8 cellular contexts compared by ENCODE assay signal in the genomic region with DNA sequence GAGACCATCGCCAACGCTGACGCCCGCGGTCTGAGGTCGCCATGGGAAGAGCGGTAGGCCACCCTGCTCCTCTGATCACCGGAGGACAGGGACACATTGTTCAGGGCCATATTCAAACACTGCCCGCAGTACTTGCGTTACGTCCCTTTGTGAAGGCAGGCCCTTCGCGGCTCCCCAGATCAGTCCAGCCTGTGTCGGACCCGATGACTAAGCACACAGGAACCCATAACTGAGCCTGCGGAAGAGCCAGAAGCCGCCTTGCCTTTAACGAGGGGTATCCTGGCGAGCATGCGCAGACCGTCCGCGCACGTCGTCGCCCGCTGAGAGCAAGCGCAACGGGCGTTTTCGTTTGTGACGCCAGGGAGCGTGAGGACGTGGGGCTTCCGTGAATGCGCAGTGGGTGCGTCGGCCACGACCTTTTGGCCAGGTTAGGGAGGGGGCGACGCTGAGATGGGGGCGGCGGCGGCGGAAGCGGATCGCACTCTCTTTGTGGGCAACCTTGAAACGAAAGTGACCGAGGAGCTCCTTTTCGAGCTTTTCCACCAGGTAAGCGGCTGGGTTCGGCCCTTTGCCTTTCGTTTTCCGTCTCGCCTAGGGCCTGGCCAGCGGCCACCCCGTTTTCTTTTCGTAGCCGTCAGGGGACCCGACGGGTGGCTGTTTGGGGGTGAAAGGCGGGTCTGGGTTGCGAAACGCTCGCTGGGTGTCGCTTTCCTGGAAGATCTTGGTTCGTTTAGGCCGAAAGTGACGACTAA. TPM values are rescaled to one million over a fixed set of nuclear protein-coding genes. Genes with fewer than 3 reads are reported as not detected.
A peak's percentile ranks its signal among the peaks of the same experiment; 100 is the strongest.
DNase-seq lines count a peak whose midpoint lies in the region; ATAC-seq, FAIRE-seq and TF ChIP-seq lines count a peak whose summit lies in the region.

A gene with protein sequence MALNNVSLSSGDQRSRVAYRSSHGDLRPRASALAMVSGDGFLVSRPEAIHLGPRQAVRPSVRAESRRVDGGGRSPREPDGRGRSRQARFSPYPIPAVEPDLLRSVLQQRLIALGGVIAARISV (minus strand): TSS at position 290 of the 752 bp plus-strand sequence. CDS start 180 bp downstream, at position 110.
A gene with protein sequence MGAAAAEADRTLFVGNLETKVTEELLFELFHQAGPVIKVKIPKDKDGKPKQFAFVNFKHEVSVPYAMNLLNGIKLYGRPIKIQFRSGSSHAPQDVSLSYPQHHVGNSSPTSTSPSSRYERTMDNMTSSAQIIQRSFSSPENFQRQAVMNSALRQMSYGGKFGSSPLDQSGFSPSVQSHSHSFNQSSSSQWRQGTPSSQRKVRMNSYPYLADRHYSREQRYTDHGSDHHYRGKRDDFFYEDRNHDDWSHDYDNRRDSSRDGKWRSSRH (plus strand): TSS at position 445 of the 752 bp plus-strand sequence. CDS start 6 bp downstream, at position 451.

- TF ChIP-seq CTCF in GM12864 (IDR thresholded peaks at IDR 0.05; ENCODE audit: low read depth, low read length, missing control alignments) (peak; percentile 19), pancreas (IDR thresholded peaks at IDR 0.05) (no peak), tibial artery (IDR thresholded peaks at IDR 0.05) (peak; percentile 4 to 10)

- H3K27me3 ChIP-seq in pancreas = no peaks in the 10 kb centered on the region
- no peaks in the 10 kb centered on the region for H3K27me3 ChIP-seq in tibial artery

- H3K27ac ChIP-seq in pancreas = peak within 1 kb of the TSS; percentile 93 to 98 (median 98)
- peak within 1 kb of the TSS; percentile 98 to 99 for H3K27ac ChIP-seq in tibial artery

- peak; percentile 97 for ATAC-seq in HG02623 (IDR thresholded peaks at IDR 0.05; ENCODE audit: unreplicated experiment)
- ATAC-seq in Right ventricle myocardium superior (ENCODE audit: poor library complexity) = peak; percentile 98
- ATAC-seq in pancreas = peak; percentile 91 to 97 (median 96)

- H3K4me3 ChIP-seq in GM12864 (ENCODE audit: low read depth, low read length) (peak within 1 kb of the TSS; percentile 94), pancreas (peak within 1 kb of the TSS; percentile 60 to 76 (median 62)), tibial artery (peak within 1 kb of the TSS; percentile 83 to 91)

- intact Hi-C loops in Right ventricle myocardium superior (cut with DNase I) (no loop called here), pancreas (cut with DNase I) (no loop called here), tibial artery (cut with DNase I; ENCODE audit: low total_unique reads) (loop anchor here (5.0 kb wide), 1 partner anchor 37 kb away; a partner anchor contains a TSS)

- H3K9me3 ChIP-seq in pancreas (no peaks in the 10 kb centered on the region), tibial artery (no peaks in the 10 kb centered on the region)

- 0% methylated on average over 68 to 69 of the region's 69 CpGs for WGBS in pancreas, 2 donors

- DNase-seq in GM12864 (ENCODE audit: low read depth) = peak; percentile 96
- DNase-seq in NCI-H1105 (lab: John Stamatoyannopoulos, UW) = peak; percentile 97
- peak; percentile 92 for DNase-seq in SKM-1 treated with dmso at 0.1 percent for 144 hours (lab: John Stamatoyannopoulos, UW; ENCODE audit: unreplicated experiment)
- peak; percentile 95 for DNase-seq in activated naive CD8-positive, alpha-beta T cell treated with anti-CD3 and anti-CD28 coated beads, Interleukin-2, amount 50 U/mL, for 16 hours (ENCODE audit: low read depth, low spot score)
- peak; percentile 99 for DNase-seq in Right ventricle myocardium superior
- peak; percentile 97 to 99 (median 98) for DNase-seq in pancreas
- peak; percentile 97 to 99 for DNase-seq in tibial artery

- peak; percentile 75 for FAIRE-seq in pancreas (lab: Jason Lieb, UNC)

- H3K4me1 ChIP-seq in pancreas = peaks cover 10 to 34% (median 26%) of the 10 kb centered on the region in 3 donors
- H3K4me1 ChIP-seq in tibial artery = peaks cover 0 to 52% (median 16%) of the 10 kb centered on the region in 4 donors

- H3K36me3 ChIP-seq in pancreas = no peaks in the 10 kb centered on the region
- peaks cover 0 to 2% (median 0%) of the 10 kb centered on the region in 3 donors for H3K36me3 ChIP-seq in tibial artery

RNA-seq across cellular contexts. Expression of the first gene that starts in this region (rescaled TPM):
- total RNA-seq in Right ventricle myocardium superior (8.9 TPM), pancreas (1 to 10 TPM; 4.7 to 8.5 (median 5.4) TPM)
- polyA plus RNA-seq in pancreas = 10 to 100 TPM in 1 of 2 donors, 1 to 10 TPM in 1; 7.4 to 11.3 TPM

RNA-seq across cellular contexts. Expression of the second gene that starts in this region (rescaled TPM):
- 20.5 TPM for total RNA-seq in Right ventricle myocardium superior
- 10 to 100 TPM in 4 of 6 donors, 1 to 10 TPM in 2; 6.5 to 16.4 (median 11.8) TPM for total RNA-seq in pancreas
- polyA plus RNA-seq in pancreas = 1 to 10 TPM; 3.8 to 8.7 TPM

Comparison
In these comparisons a context has a peak if more than half of its experiments do, and no peak if none do; other contexts are left out.
1. Peak in every context shown above with its lines: DNase-seq, ATAC-seq, H3K4me3 ChIP-seq and H3K27ac ChIP-seq.
2. CTCF ChIP-seq: peak in GM12864 (single experiment) and tibial artery (2 of 2); none in pancreas (0 of 4).